In genomic region chr12:84910549-84911241, GRCh38 we compare ENCODE assay signal across 8 cellular contexts. TPM values are rescaled to one million over a fixed set of nuclear protein-coding genes. Genes with fewer than 3 reads are reported as not detected.
DNase-seq lines count a peak whose midpoint lies in the region; ATAC-seq and TF ChIP-seq lines count a peak whose summit lies in the region.

No MANE protein-coding gene starts in this region.

- H4K20me1 ChIP-seq in fibroblast of lung (ENCODE audit: control insufficient read depth, extremely low read depth, insufficient read depth, low read length), result no peaks in the 10 kb centered on the region

- H3K4me3 ChIP-seq in HFF-Myc (replicated peaks; ENCODE audit: low read depth, low read length) (peak overlapping the region; percentile 96), SJCRH30 (peak overlapping the region; percentile 82), fibroblast of lung (replicated peaks in 1 of 4; ENCODE audit: control extremely low read depth in 1 of 4, insufficient read depth in 1 of 4, low read depth in 3 of 4, low read length in 4 of 4) (peak overlapping the region; percentile 51 to 75 (median 64)), sigmoid colon (peak overlapping the region; percentile 10 to 48 (median 42))

- H3K4me1 ChIP-seq in SJCRH30, result no peaks in the 10 kb centered on the region
- no peaks in the 10 kb centered on the region for H3K4me1 ChIP-seq in fibroblast of lung (ENCODE audit: control insufficient read depth, extremely low read depth, insufficient read depth, low read length)
- peaks cover 0 to 28% (median 22%) of the 10 kb centered on the region in 4 donors for H3K4me1 ChIP-seq in sigmoid colon

- no peak overlapping the region for H3K9ac ChIP-seq in fibroblast of lung (ENCODE audit: insufficient read depth, low read length)

- TF ChIP-seq POLR2A in sigmoid colon (IDR thresholded peaks at IDR 0.05), result no peak

- H3K4me2 ChIP-seq in fibroblast of lung (ENCODE audit: extremely low read depth, insufficient read depth, low read length), result peak overlapping the region; percentile 82

- H3K27me3 ChIP-seq in SJCRH30 (no peaks in the 10 kb centered on the region), fibroblast of lung (ENCODE audit: control insufficient read depth, insufficient read depth, low read length) (no peaks in the 10 kb centered on the region), sigmoid colon (peaks cover 0 to 62% (median 23%) of the 10 kb centered on the region in 3 donors)

- intact Hi-C loops in sigmoid colon (cut with DNase I), result no loop called here

- H3K27ac Mint-ChIP-seq in immature natural killer cell, result no peak overlapping the region

- DNase-seq in HFF-Myc (ENCODE audit: extremely low read depth, low read depth), result no peak
- peak; percentile 32 to 51 for DNase-seq in SJCRH30
- DNase-seq in fibroblast of lung (ENCODE audit: low read depth in 2 of 2), result peak; percentile 36 to 59
- no peak for DNase-seq in sigmoid colon
- no peak for DNase-seq in SIG-M5 (lab: John Stamatoyannopoulos, UW)
- DNase-seq in GF-D8 (lab: John Stamatoyannopoulos, UW), result no peak
- DNase-seq in immature natural killer cell, result no peak

- no peaks in the 10 kb centered on the region for H3K36me3 ChIP-seq in SJCRH30
- no peaks in the 10 kb centered on the region for H3K36me3 ChIP-seq in fibroblast of lung (ENCODE audit: control insufficient read depth, insufficient read depth, low read length)
- no peaks in the 10 kb centered on the region for H3K36me3 ChIP-seq in sigmoid colon

- no peak for ATAC-seq in HG02763 (IDR thresholded peaks at IDR 0.05; ENCODE audit: unreplicated experiment)

- no peak for TF ChIP-seq EP300 in sigmoid colon (IDR thresholded peaks at IDR 0.05)

- H3K4me3 Mint-ChIP-seq in immature natural killer cell, result no peak overlapping the region

- peaks cover 5 to 7% (median 5%) of the 10 kb centered on the region in 3 donors for H3K27me3 Mint-ChIP-seq in immature natural killer cell (ENCODE audit: low read depth in 3 of 3)

- H3K36me3 Mint-ChIP-seq in immature natural killer cell, result peaks cover 0 to 4% (median 3%) of the 10 kb centered on the region in 3 donors

- peak overlapping the region; percentile 91 for H2AFZ ChIP-seq in fibroblast of lung (ENCODE audit: low read length)

- no peak for TF ChIP-seq CTCF in HFF-Myc (IDR thresholded peaks at IDR 0.05; ENCODE audit: low read depth, low read length, missing control alignments)
- no peak for TF ChIP-seq CTCF in fibroblast of lung (conservative IDR thresholded peaks at IDR 0.05 in 1 of 2, IDR thresholded peaks at IDR 0.05 in 1 of 2; ENCODE audit: low read depth in 1 of 2, low read length in 2 of 2)
- TF ChIP-seq CTCF in sigmoid colon (IDR thresholded peaks at IDR 0.05), result no peak

- H3K9me3 Mint-ChIP-seq in immature natural killer cell, result peaks cover 0 to 26% (median 9%) of the 10 kb centered on the region in 6 donors

- no peaks in the 10 kb centered on the region for H3K79me2 ChIP-seq in fibroblast of lung (ENCODE audit: control insufficient read depth, insufficient read depth, low read length)

- WGBS in sigmoid colon, 2 donors, result 10 to 11% methylated on average over 21 of the region's 21 CpGs

- H3K27ac ChIP-seq in SJCRH30 (peak overlapping the region; percentile 72), fibroblast of lung (ENCODE audit: insufficient read depth, low read length) (no peak overlapping the region), sigmoid colon (no peak overlapping the region)

- H3K9me3 ChIP-seq in SJCRH30 (replicated peaks), result no peaks in the 10 kb centered on the region
- H3K9me3 ChIP-seq in fibroblast of lung (ENCODE audit: control insufficient read depth, insufficient read depth, low read depth, low read length), result no peaks in the 10 kb centered on the region
- no peaks in the 10 kb centered on the region for H3K9me3 ChIP-seq in sigmoid colon

- H3K4me1 Mint-ChIP-seq in immature natural killer cell, result no peaks in the 10 kb centered on the region

RNA-seq across cellular contexts. Expression of gene SLC6A15, which starts 1.9 kb away (rescaled TPM):
- 24.4 and 26.2 TPM in 2 replicates for total RNA-seq in SJCRH30 (2014; rRNA removed; shearing (Covaris generic))
- total RNA-seq in fibroblast of lung (0.77 and 0.99 TPM in 2 replicates), sigmoid colon (1 to 10 TPM in 3 of 4 donors, under 1 TPM in 1; 0.82 to 2.6 (median 1.4) TPM)
- polyA plus RNA-seq in fibroblast of lung (0.10 and 0.30 TPM in 2 replicates), sigmoid colon (under 1 TPM in 2 of 3 donors, not detected in 1; 0.35 to 0.60 TPM), immature natural killer cell (not detected)
- 0.33 and 0.35 TPM in 2 replicates for polyA plus RNA-seq in fibroblast of lung (2012)
- not detected in 2 replicates for polyA minus RNA-seq in fibroblast of lung (ENCODE audit: low replicate concordance)

Comparison
In these comparisons a context has a peak if more than half of its experiments do, and no peak if none do; other contexts are left out.
1. DNase-seq: peak in SJCRH30 (2 of 2) and fibroblast of lung (2 of 2); none in HFF-Myc (single experiment), sigmoid colon (single experiment), SIG-M5 (single experiment), GF-D8 (single experiment) and immature natural killer cell (0 of 3).
2. H3K4me3 ChIP-seq: peak in every context shown above with its lines; median percentile 96 in HFF-Myc; 82 in SJCRH30; 64 in fibroblast of lung; 42 in sigmoid colon.